In the genomic region with DNA sequence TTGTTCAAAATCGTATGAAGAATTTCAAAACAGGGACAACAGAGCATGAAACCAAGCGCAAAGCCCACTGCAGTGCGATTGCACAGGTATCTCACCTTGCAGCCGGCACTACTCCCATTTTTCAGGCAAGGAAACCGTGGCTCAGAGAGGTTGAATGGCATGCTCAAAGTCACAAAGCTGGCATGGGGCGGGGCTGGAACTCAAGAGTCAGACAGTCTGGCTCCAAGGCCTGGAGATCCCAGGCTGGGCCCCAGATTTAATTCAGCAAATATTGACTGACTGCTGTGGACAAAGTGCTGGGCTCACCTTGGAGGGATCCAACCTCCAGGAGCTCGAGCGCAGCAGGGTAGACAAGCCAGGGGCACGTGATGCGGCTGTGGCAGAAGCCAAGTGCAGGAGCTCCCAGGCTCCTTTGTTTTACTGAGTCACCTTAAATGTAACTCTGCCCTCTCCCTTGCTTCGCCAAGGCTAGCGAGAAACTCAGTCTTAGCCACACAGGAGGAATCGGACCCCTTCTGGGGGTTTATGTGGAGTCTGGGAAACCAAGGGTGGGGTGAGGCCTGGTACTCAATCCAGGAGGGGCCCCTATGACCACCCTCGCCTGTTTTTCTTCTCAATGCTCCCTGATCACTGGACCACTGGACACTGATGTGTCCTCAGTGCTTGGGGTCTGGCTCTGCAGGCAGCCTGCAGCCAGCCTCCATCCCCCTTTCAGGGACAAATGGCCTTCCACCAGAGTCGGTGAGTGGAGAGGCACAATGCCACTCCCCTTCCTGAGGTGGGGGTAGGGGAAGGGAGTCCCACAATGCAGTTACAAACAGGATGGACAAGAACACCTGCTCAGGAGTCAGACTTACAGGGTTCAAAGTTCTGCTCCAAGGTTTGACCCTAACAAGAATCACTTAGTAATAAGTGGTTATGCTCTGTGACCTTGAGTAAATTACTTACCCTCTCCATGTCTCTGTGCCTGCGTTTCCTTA, we compare ENCODE assay signal across 1 cellular context.
TF ChIP-seq lines count a peak whose summit lies in the region.

No MANE protein-coding gene starts in this region.

TF ChIP-seq in HepG2, 621 proteins besides CTCF, POLR2A, EP300 and RAD21 (continued from another document and continues in another):
- TF ChIP-seq, protein P1, sequence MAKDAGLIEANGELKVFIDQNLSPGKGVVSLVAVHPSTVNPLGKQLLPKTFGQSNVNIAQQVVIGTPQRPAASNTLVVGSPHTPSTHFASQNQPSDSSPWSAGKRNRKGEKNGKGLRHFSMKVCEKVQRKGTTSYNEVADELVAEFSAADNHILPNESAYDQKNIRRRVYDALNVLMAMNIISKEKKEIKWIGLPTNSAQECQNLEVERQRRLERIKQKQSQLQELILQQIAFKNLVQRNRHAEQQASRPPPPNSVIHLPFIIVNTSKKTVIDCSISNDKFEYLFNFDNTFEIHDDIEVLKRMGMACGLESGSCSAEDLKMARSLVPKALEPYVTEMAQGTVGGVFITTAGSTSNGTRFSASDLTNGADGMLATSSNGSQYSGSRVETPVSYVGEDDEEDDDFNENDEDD (CRISPR knock-in tag; IDR thresholded peaks at IDR 0.05; ENCODE audit: borderline replicate concordance), result peak; percentile 64
- no peak for TF ChIP-seq SYNCRIP (IDR thresholded peaks at IDR 0.05; ENCODE audit: insufficient read depth, low read depth, low read length)
- no peak for TF ChIP-seq U2AF1 (optimal IDR thresholded peaks at IDR 0.05; ENCODE audit: low read depth, low read length)
- TF ChIP-seq FIP1L1 (IDR thresholded peaks at IDR 0.05; ENCODE audit: borderline replicate concordance, insufficient read depth, low read depth, low read length), result no peak
- TF ChIP-seq SUZ12 (IDR thresholded peaks at IDR 0.05; ENCODE audit: low read depth, low read length), result no peak
- no peak for TF ChIP-seq SIN3B (IDR thresholded peaks at IDR 0.05; ENCODE audit: low read length)
- peak; percentile 46 for TF ChIP-seq KAT8 (CRISPR knock-in tag; IDR thresholded peaks at IDR 0.05)
- peak; percentile 71; the same call in 1 of the 2 replicates for TF ChIP-seq HMG20B (CRISPR knock-in tag; conservative IDR thresholded peaks at IDR 0.05)
- no peak for TF ChIP-seq SP1 (IDR thresholded peaks at IDR 0.05)
- peak; percentile 52 for TF ChIP-seq SP1 (CRISPR knock-in tag; IDR thresholded peaks at IDR 0.05)
- no peak for TF ChIP-seq ZNF773 (CRISPR knock-in tag; IDR thresholded peaks at IDR 0.05; ENCODE audit: borderline replicate concordance)
- peak; percentile 65; the same call in 1 of the 2 replicates for TF ChIP-seq EEA1 (CRISPR knock-in tag; IDR thresholded peaks at IDR 0.05; ENCODE audit: borderline replicate concordance)
- peak; percentile 74; the same call in 1 of the 2 replicates for TF ChIP-seq ZNF644 (CRISPR knock-in tag; IDR thresholded peaks at IDR 0.05; ENCODE audit: low read depth)
- TF ChIP-seq, protein P2, sequence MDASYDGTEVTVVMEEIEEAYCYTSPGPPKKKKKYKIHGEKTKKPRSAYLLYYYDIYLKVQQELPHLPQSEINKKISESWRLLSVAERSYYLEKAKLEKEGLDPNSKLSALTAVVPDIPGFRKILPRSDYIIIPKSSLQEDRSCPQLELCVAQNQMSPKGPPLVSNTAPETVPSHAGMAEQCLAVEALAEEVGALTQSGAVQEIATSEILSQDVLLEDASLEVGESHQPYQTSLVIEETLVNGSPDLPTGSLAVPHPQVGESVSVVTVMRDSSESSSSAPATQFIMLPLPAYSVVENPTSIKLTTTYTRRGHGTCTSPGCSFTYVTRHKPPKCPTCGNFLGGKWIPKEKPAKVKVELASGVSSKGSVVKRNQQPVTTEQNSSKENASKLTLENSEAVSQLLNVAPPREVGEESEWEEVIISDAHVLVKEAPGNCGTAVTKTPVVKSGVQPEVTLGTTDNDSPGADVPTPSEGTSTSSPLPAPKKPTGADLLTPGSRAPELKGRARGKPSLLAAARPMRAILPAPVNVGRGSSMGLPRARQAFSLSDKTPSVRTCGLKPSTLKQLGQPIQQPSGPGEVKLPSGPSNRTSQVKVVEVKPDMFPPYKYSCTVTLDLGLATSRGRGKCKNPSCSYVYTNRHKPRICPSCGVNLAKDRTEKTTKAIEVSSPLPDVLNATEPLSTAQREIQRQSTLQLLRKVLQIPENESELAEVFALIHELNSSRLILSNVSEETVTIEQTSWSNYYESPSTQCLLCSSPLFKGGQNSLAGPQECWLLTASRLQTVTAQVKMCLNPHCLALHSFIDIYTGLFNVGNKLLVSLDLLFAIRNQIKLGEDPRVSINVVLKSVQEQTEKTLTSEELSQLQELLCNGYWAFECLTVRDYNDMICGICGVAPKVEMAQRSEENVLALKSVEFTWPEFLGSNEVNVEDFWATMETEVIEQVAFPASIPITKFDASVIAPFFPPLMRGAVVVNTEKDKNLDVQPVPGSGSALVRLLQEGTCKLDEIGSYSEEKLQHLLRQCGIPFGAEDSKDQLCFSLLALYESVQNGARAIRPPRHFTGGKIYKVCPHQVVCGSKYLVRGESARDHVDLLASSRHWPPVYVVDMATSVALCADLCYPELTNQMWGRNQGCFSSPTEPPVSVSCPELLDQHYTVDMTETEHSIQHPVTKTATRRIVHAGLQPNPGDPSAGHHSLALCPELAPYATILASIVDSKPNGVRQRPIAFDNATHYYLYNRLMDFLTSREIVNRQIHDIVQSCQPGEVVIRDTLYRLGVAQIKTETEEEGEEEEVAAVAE (CRISPR knock-in tag; IDR thresholded peaks at IDR 0.05; ENCODE audit: borderline replicate concordance), result no peak
- TF ChIP-seq RELA (CRISPR knock-in tag; IDR thresholded peaks at IDR 0.05), result no peak; the same call in 1 of the 2 replicates
- TF ChIP-seq, protein P3, sequence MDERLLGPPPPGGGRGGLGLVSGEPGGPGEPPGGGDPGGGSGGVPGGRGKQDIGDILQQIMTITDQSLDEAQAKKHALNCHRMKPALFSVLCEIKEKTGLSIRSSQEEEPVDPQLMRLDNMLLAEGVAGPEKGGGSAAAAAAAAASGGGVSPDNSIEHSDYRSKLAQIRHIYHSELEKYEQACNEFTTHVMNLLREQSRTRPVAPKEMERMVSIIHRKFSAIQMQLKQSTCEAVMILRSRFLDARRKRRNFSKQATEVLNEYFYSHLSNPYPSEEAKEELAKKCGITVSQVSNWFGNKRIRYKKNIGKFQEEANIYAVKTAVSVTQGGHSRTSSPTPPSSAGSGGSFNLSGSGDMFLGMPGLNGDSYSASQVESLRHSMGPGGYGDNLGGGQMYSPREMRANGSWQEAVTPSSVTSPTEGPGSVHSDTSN (CRISPR knock-in tag; IDR thresholded peaks at IDR 0.05), result no peak
- TF ChIP-seq, protein P4, sequence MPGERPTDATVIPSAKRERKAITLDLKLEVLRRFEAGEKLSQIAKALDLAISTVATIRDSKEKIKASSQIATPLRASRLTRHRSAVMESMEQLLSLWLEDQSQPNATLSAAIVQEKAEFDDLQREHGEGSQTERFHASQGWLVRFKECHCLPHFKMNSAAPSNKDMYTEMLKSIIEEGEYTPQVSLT (CRISPR knock-in tag; IDR thresholded peaks at IDR 0.05; ENCODE audit: borderline replicate concordance, low read depth), result no peak
- TF ChIP-seq ZFP36 (IDR thresholded peaks at IDR 0.05; ENCODE audit: borderline replicate concordance, low read depth, low read length, partially characterized antibody), result peak; percentile 86
- no peak for TF ChIP-seq RBM22 (optimal IDR thresholded peaks at IDR 0.05; ENCODE audit: low read length)
- no peak for TF ChIP-seq ELF4 (CRISPR knock-in tag; IDR thresholded peaks at IDR 0.05; ENCODE audit: borderline replicate concordance)
- TF ChIP-seq, protein P5, sequence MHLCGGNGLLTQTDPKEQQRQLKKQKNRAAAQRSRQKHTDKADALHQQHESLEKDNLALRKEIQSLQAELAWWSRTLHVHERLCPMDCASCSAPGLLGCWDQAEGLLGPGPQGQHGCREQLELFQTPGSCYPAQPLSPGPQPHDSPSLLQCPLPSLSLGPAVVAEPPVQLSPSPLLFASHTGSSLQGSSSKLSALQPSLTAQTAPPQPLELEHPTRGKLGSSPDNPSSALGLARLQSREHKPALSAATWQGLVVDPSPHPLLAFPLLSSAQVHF (CRISPR knock-in tag; IDR thresholded peaks at IDR 0.05), result no peak
- no peak for TF ChIP-seq ZNF33A (CRISPR knock-in tag; IDR thresholded peaks at IDR 0.05; ENCODE audit: borderline replicate concordance)
- TF ChIP-seq, protein P6, sequence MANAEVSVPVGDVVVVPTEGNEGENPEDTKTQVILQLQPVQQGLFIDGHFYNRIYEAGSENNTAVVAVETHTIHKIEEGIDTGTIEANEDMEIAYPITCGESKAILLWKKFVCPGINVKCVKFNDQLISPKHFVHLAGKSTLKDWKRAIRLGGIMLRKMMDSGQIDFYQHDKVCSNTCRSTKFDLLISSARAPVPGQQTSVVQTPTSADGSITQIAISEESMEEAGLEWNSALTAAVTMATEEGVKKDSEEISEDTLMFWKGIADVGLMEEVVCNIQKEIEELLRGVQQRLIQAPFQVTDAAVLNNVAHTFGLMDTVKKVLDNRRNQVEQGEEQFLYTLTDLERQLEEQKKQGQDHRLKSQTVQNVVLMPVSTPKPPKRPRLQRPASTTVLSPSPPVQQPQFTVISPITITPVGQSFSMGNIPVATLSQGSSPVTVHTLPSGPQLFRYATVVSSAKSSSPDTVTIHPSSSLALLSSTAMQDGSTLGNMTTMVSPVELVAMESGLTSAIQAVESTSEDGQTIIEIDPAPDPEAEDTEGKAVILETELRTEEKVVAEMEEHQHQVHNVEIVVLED (CRISPR knock-in tag; IDR thresholded peaks at IDR 0.05; ENCODE audit: borderline replicate concordance), result no peak
- no peak for TF ChIP-seq KLF15 (CRISPR knock-in tag; IDR thresholded peaks at IDR 0.05; ENCODE audit: borderline replicate concordance)
- peak; percentile 54; the same call in 1 of the 2 replicates for TF ChIP-seq ARNT2 (CRISPR knock-in tag; IDR thresholded peaks at IDR 0.05; ENCODE audit: low read depth)
- TF ChIP-seq, protein P7, sequence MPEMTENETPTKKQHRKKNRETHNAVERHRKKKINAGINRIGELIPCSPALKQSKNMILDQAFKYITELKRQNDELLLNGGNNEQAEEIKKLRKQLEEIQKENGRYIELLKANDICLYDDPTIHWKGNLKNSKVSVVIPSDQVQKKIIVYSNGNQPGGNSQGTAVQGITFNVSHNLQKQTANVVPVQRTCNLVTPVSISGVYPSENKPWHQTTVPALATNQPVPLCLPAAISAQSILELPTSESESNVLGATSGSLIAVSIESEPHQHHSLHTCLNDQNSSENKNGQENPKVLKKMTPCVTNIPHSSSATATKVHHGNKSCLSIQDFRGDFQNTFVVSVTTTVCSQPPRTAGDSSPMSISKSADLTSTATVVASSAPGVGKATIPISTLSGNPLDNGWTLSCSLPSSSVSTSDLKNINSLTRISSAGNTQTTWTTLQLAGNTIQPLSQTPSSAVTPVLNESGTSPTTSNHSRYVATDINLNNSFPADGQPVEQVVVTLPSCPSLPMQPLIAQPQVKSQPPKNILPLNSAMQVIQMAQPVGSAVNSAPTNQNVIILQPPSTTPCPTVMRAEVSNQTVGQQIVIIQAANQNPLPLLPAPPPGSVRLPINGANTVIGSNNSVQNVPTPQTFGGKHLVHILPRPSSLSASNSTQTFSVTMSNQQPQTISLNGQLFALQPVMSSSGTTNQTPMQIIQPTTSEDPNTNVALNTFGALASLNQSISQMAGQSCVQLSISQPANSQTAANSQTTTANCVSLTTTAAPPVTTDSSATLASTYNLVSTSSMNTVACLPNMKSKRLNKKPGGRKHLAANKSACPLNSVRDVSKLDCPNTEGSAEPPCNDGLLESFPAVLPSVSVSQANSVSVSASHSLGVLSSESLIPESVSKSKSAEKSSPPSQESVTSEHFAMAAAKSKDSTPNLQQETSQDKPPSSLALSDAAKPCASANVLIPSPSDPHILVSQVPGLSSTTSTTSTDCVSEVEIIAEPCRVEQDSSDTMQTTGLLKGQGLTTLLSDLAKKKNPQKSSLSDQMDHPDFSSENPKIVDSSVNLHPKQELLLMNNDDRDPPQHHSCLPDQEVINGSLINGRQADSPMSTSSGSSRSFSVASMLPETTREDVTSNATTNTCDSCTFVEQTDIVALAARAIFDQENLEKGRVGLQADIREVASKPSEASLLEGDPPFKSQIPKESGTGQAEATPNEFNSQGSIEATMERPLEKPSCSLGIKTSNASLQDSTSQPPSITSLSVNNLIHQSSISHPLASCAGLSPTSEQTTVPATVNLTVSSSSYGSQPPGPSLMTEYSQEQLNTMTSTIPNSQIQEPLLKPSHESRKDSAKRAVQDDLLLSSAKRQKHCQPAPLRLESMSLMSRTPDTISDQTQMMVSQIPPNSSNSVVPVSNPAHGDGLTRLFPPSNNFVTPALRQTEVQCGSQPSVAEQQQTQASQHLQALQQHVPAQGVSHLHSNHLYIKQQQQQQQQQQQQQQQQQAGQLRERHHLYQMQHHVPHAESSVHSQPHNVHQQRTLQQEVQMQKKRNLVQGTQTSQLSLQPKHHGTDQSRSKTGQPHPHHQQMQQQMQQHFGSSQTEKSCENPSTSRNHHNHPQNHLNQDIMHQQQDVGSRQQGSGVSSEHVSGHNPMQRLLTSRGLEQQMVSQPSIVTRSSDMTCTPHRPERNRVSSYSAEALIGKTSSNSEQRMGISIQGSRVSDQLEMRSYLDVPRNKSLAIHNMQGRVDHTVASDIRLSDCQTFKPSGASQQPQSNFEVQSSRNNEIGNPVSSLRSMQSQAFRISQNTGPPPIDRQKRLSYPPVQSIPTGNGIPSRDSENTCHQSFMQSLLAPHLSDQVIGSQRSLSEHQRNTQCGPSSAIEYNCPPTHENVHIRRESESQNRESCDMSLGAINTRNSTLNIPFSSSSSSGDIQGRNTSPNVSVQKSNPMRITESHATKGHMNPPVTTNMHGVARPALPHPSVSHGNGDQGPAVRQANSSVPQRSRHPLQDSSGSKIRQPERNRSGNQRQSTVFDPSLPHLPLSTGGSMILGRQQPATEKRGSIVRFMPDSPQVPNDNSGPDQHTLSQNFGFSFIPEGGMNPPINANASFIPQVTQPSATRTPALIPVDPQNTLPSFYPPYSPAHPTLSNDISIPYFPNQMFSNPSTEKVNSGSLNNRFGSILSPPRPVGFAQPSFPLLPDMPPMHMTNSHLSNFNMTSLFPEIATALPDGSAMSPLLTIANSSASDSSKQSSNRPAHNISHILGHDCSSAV (CRISPR knock-in tag; IDR thresholded peaks at IDR 0.05; ENCODE audit: borderline replicate concordance), result no peak
- TF ChIP-seq TBX3 (IDR thresholded peaks at IDR 0.05; ENCODE audit: borderline replicate concordance), result peak; percentile 64; the same call in 1 of the 2 replicates
- TF ChIP-seq KDM1A (CRISPR knock-in tag; IDR thresholded peaks at IDR 0.05), result peak; percentile 94
- TF ChIP-seq ZBTB21 (CRISPR knock-in tag; IDR thresholded peaks at IDR 0.05), result no peak; the same call in 1 of the 2 replicates
- TF ChIP-seq ZBTB3 (CRISPR knock-in tag; IDR thresholded peaks at IDR 0.05; ENCODE audit: borderline replicate concordance, low read depth), result no peak
- TF ChIP-seq NKX3-1 (CRISPR knock-in tag; IDR thresholded peaks at IDR 0.05), result peak; percentile 90; the same call in 1 of the 2 replicates
- TF ChIP-seq ZNF660 (CRISPR knock-in tag; IDR thresholded peaks at IDR 0.05; ENCODE audit: borderline replicate concordance, low read depth), result no peak
- no peak for TF ChIP-seq ZSCAN20 (CRISPR knock-in tag; IDR thresholded peaks at IDR 0.05; ENCODE audit: borderline replicate concordance)
- no peak for TF ChIP-seq TBP (CRISPR knock-in tag; IDR thresholded peaks at IDR 0.05)
- TF ChIP-seq, protein P8, sequence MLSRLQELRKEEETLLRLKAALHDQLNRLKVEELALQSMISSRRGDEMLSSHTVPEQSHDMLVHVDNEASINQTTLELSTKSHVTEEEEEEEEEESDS (CRISPR knock-in tag; IDR thresholded peaks at IDR 0.05; ENCODE audit: borderline replicate concordance), result no peak
- no peak for TF ChIP-seq ZNF446 (CRISPR knock-in tag; IDR thresholded peaks at IDR 0.05)
- peak; percentile 53 for TF ChIP-seq ZEB1 (IDR thresholded peaks at IDR 0.05; ENCODE audit: insufficient replicate concordance, low read depth)
